ENCODE assay signal across 21 cellular contexts in genomic region chr12:58296818-58297217, GRCh38.
"Had no signal": no experiment of that assay in that cellular context is flagged by ENCODE, and none has a peak within 500 bp of the region (broad histone marks: within the 10 kb centered on the region; RNA-seq: fewer than 3 reads in every experiment).

No MANE protein-coding gene starts in this region.

- H3K4me3 ChIP-seq: dorsolateral prefrontal cortex, gastrocnemius medialis, heart left ventricle, hepatocyte, lower lobe of right lung, prostate gland, right atrium auricular region, smooth muscle cell, stomach, tibial artery had no signal

- H3K27me3 ChIP-seq: gastrocnemius medialis, heart left ventricle, hepatocyte, right atrium auricular region, stomach, tibial artery had no signal

- H3K9me3 ChIP-seq: gastrocnemius medialis, heart left ventricle, lower lobe of right lung, prostate gland, right atrium auricular region, stomach, tibial artery had no signal

- ATAC-seq: gastrocnemius medialis; heart left ventricle; left ventricle myocardium superior; lower lobe of right lung; natural killer cell treated with Interleukin-12 subunit alpha and Interleukin-12 subunit beta and Interleukin-15 and Interleukin-18, amount 100 ng/mL, for 72 hours; sciatic nerve; stimulated activated effector memory CD8-positive, alpha-beta T cell treated with anti-CD3 and anti-CD28 coated beads, Interleukin-12 subunit alpha, Interleukin-12 subunit beta, amount 100 ng/mL, for 72 hours had no signal

- H3K27ac ChIP-seq: dorsolateral prefrontal cortex, gastrocnemius medialis, heart left ventricle, hepatocyte, lower lobe of right lung, prostate gland, right atrium auricular region, stomach, tibial artery had no signal

- H3K4me1 ChIP-seq: heart left ventricle, lower lobe of right lung, prostate gland, right atrium auricular region, stomach, tibial artery had no signal

- DNase-seq: dorsolateral prefrontal cortex; effector CD4-positive, alpha-beta T cell; foreskin fibroblast; gastrocnemius medialis; heart left ventricle; kidney glomerular epithelial cell; left ventricle myocardium superior; lower lobe of right lung; stimulated activated CD4-positive, alpha-beta T cell treated with anti-CD3 and anti-CD28 coated beads, Interleukin-12 subunit alpha, Interleukin-12 subunit beta, amount 100 ng/mL, for 4 hours; stimulated activated CD4-positive, alpha-beta T cell treated with anti-CD3 and anti-CD28 coated beads, Interleukin-1b, Interleukin-23, amount 100 ng/mL, for 48 hours; stimulated activated CD4-positive, alpha-beta T cell treated with anti-CD3 and anti-CD28 coated beads, Interleukin-4, amount 100 ng/mL, for 24 hours; stimulated activated naive CD4-positive, alpha-beta T cell treated with Interleukin-2 at 50 U/mL for 16 hours; stomach; tibial artery had no signal

- H3K36me3 ChIP-seq: gastrocnemius medialis, heart left ventricle, lower lobe of right lung, prostate gland, right atrium auricular region, stomach, tibial artery had no signal
